In the genomic region with DNA sequence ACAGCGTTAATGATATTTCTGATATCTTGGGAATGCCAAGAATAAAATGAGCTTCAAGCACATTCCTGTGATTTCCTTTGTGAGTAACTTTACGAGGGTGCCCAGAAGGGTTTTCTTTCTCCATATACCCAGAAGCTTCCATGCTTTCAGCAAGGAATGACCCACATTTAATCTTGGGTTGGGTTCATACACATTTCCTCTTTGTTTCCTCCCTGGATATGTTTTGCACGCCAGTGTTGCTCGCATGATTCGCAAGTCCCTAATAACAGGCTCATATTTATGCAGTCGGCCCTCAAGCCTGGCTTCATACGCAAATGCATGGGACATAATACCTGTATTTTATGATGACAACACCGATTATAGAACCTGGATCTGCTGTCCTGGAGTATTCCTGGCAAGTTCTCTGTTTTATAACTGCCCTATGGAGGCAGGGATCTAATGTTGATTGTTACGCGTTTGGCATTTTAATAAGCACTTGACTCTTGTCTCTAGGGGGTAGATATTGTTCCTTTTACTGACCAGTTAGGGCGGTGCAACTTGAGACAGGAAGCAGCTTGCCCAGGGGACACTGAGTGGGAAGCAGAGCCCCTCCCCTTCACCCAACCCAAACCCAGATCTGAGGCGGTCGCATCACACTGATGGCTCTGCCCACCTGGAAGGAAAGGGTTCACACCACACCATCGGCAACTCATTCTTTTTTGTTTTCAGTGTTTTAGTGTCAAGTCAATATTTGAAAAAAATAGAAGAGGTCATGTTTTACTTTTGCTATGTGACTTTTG, we compare ENCODE assay signal across 13 cellular contexts.
DNase-seq lines count a peak whose midpoint lies in the region; ATAC-seq, FAIRE-seq and TF ChIP-seq lines count a peak whose summit lies in the region.
"Had no signal": no experiment of that assay in that cellular context is flagged by ENCODE, and none has a peak within 500 bp of the region (broad histone marks: within the 10 kb centered on the region; RNA-seq: fewer than 3 reads in every experiment).

No MANE protein-coding gene starts in this region.

- no peak overlapping the region for H3K9ac ChIP-seq in iPS-15b (ENCODE audit: low read depth, low read length)

- peak overlapping the region; percentile 40 for H3K4me3 ChIP-seq in iPS-15b (ENCODE audit: low read depth, low read length)
- H3K4me3 ChIP-seq: left lung had no signal

- H3K9me3 ChIP-seq in iPS-15b (ENCODE audit: control insufficient read depth, insufficient read depth, low read length), result no peaks in the 10 kb centered on the region

- no peak for FAIRE-seq in frontal cortex (lab: Jason Lieb, UNC)
- FAIRE-seq: small intestine had no signal

- no peak overlapping the region for H3K27ac Mint-ChIP-seq in natural killer cell
- H3K27ac Mint-ChIP-seq: activated T-helper 17 cell treated with anti-CD3 and anti-CD28 coated beads, Interleukin-2, amount 50 U/mL, for 72 hours had no signal

- no peak for TF ChIP-seq CTCF in natural killer cell (IDR thresholded peaks at IDR 0.05)

- ATAC-seq in natural killer cell (no peak), HG02973 (IDR thresholded peaks at IDR 0.05; ENCODE audit: unreplicated experiment) (no peak), HG03025 (IDR thresholded peaks at IDR 0.05; ENCODE audit: low FRiP score, unreplicated experiment) (no peak)
- ATAC-seq: activated T-helper 17 cell treated with anti-CD3 and anti-CD28 coated beads, Interleukin-2, amount 50 U/mL, for 72 hours; left lung had no signal

- H3K4me1 Mint-ChIP-seq in natural killer cell, result no peaks in the 10 kb centered on the region
- H3K4me1 Mint-ChIP-seq: activated T-helper 17 cell treated with anti-CD3 and anti-CD28 coated beads, Interleukin-2, amount 50 U/mL, for 72 hours had no signal

- no peaks in the 10 kb centered on the region for H3K9me3 Mint-ChIP-seq in natural killer cell
- H3K9me3 Mint-ChIP-seq: activated T-helper 17 cell treated with anti-CD3 and anti-CD28 coated beads, Interleukin-2, amount 50 U/mL, for 72 hours had no signal

- H3K27me3 ChIP-seq in iPS-15b (ENCODE audit: control insufficient read depth, insufficient read depth, low read length), result no peaks in the 10 kb centered on the region

- intact Hi-C loops in natural killer cell (cut with micrococcal nuclease), result no loop called here

- peak; percentile 37 for DNase-seq in ELF-1 (ENCODE audit: low read depth, low spot score)
- DNase-seq in NCI-H1436 treated with DMSO at 0.1 percent for 48 hours (lab: John Stamatoyannopoulos, UW), result peak; percentile 73
- peak; percentile 47 to 75 for DNase-seq in NCI-H526 (lab: John Stamatoyannopoulos, UW)
- DNase-seq in frontal cortex (ENCODE audit: low spot score in 2 of 2), result no peak
- no peak for DNase-seq in natural killer cell
- DNase-seq: MV-4-11; small intestine; stimulated activated naive CD4-positive, alpha-beta T cell treated with Interleukin-2 at 50 U/mL for 16 hours had no signal

- peaks cover 4 to 6% of the 10 kb centered on the region in 2 donors for H3K27me3 Mint-ChIP-seq in natural killer cell (ENCODE audit: low read depth in 2 of 2)

- H3K36me3 Mint-ChIP-seq in natural killer cell, result no peaks in the 10 kb centered on the region

- H3K4me3 Mint-ChIP-seq in natural killer cell, result no peak overlapping the region
- H3K4me3 Mint-ChIP-seq: activated T-helper 17 cell treated with anti-CD3 and anti-CD28 coated beads, Interleukin-2, amount 50 U/mL, for 72 hours had no signal

- H3K36me3 ChIP-seq in iPS-15b (ENCODE audit: control insufficient read depth, insufficient read depth, low read length), result no peaks in the 10 kb centered on the region
- H3K36me3 ChIP-seq: left lung had no signal

- peaks cover 18% of the 10 kb centered on the region for H3K4me1 ChIP-seq in iPS-15b (ENCODE audit: control insufficient read depth, insufficient read depth, low read length)
- H3K4me1 ChIP-seq: left lung had no signal

Comparison
In these comparisons a context has a peak if more than half of its experiments do, and no peak if none do; other contexts are left out.
1. DNase-seq: peak in ELF-1 (single experiment), NCI-H1436 treated with DMSO at 0.1 percent for 48 hours (single experiment) and NCI-H526 (2 of 2); none in frontal cortex (0 of 2) and natural killer cell (single experiment).